In the genomic region with DNA sequence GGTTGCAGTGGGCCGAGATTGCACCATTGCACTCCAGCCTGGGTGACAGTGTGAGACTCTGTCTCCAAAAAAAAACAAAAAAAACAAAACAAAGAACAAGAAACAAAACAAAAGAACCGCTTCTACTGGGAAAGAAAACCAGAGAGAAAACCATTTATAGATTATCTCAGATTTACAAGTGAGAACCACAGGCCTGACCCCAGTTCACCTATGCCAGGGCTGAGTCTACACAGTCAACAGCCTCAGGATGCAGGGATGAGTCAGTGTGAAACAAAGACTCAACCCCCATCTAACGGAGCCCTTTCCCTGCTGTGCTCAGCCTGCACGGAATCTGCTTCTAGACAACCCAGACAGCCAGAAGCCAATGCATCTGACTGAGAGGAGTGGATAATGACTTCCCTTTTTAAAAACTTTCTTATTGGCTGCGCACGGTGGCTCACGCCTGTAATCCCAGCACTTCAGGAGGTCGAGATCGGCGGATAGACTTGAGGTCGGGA, we compare ENCODE assay signal across 8 cellular contexts. TPM values are rescaled to one million over a fixed set of nuclear protein-coding genes. Genes with fewer than 3 reads are reported as not detected.
A peak's percentile ranks its signal among the peaks of the same experiment; 100 is the strongest.
DNase-seq lines count a peak whose midpoint lies in the region; TF ChIP-seq lines count a peak whose summit lies in the region.

No MANE protein-coding gene starts in this region.

- H3K4me3 ChIP-seq in GM23248 = peak overlapping the region; percentile 61
- no peak overlapping the region for H3K4me3 ChIP-seq in MG63
- H3K4me3 ChIP-seq in ascending aorta = no peak overlapping the region

- no peaks in the 10 kb centered on the region for H3K27me3 ChIP-seq in GM23248 (replicated peaks; ENCODE audit: insufficient read depth)
- H3K27me3 ChIP-seq in MG63 = no peaks in the 10 kb centered on the region
- no peaks in the 10 kb centered on the region for H3K27me3 ChIP-seq in ascending aorta

- intact Hi-C loops in ascending aorta (cut with DNase I) = no loop called here

- H3F3A ChIP-seq in GM23248 (ENCODE audit: insufficient read depth) = peaks cover 24% of the 10 kb centered on the region

- TF ChIP-seq CTCF in ascending aorta (IDR thresholded peaks at IDR 0.05) = no peak

- 43 to 44% methylated on average over 11 of the region's 11 CpGs for WGBS in GM23248 (ENCODE audit: low coverage in 1 of 2, low lambda C conversion rate in 2 of 2, missing lambda C conversion rate in 2 of 2), 2 experiments

- no peaks in the 10 kb centered on the region for H4K20me1 ChIP-seq in GM23248 (ENCODE audit: insufficient read depth)

- H2AFZ ChIP-seq in GM23248 = no peak overlapping the region

- H3K36me3 ChIP-seq in GM23248 (ENCODE audit: low read depth) = no peaks in the 10 kb centered on the region
- no peaks in the 10 kb centered on the region for H3K36me3 ChIP-seq in MG63
- no peaks in the 10 kb centered on the region for H3K36me3 ChIP-seq in ascending aorta

- in situ Hi-C loops in GM23248 (cut with MboI) = no loop called here

- H3K4me2 ChIP-seq in GM23248 (ENCODE audit: unreplicated experiment) = peak overlapping the region; percentile 83

- H3K4me1 ChIP-seq in GM23248 (ENCODE audit: insufficient read depth) (peaks cover 39% of the 10 kb centered on the region), ascending aorta (no peaks in the 10 kb centered on the region)

- peak; percentile 92 for DNase-seq in GM03348 (ENCODE audit: low spot score)
- peak; percentile 98 for DNase-seq in GM23248
- DNase-seq in MG63 = peak; percentile 89
- peak; percentile 14 for DNase-seq in activated T-cell treated with anti-CD3 and anti-CD28 coated beads for 1 hour (ENCODE audit: low read depth)
- DNase-seq in iPS-NIHi7 (ENCODE audit: extremely low spot score) = peak; percentile 70
- peak; percentile 81 for DNase-seq in stromal cell of bone marrow (ENCODE audit: low read depth)
- no peak for DNase-seq in NCI-H128 (lab: John Stamatoyannopoulos, UW; ENCODE audit: unreplicated experiment)
- DNase-seq in ascending aorta (ENCODE audit: low spot score in 2 of 2) = no peak

- H3K79me2 ChIP-seq in GM23248 (ENCODE audit: insufficient read depth) = no peaks in the 10 kb centered on the region

- H3K9ac ChIP-seq in GM23248 = peak overlapping the region; percentile 87

- H3K9me2 ChIP-seq in GM23248 (ENCODE audit: insufficient read depth) = no peaks in the 10 kb centered on the region

- H3K9me3 ChIP-seq in GM23248 (ENCODE audit: low read depth) (no peaks in the 10 kb centered on the region), MG63 (no peaks in the 10 kb centered on the region), ascending aorta (no peaks in the 10 kb centered on the region)

- H3K27ac ChIP-seq in GM23248 (peak overlapping the region; percentile 100), ascending aorta (no peak overlapping the region)

RNA-seq across cellular contexts. Expression of a gene that starts 25.5 kb away (rescaled TPM):
- total RNA-seq in GM23248 (2014; rRNA removed; shearing (Covaris generic)) = 397 and 400 TPM in 2 replicates
- polyA plus RNA-seq in GM23248 (2016; fragmentation: Nextera tagmentation; extraction: Ambion mirVana) = 694 and 728 TPM in 2 replicates
- 598 and 683 TPM in 2 replicates for total RNA-seq in MG63 (2014; rRNA removed; shearing (Covaris generic); ENCODE audit: low replicate concordance)
- 172 TPM for total RNA-seq in ascending aorta

Comparison
In these comparisons a context has a peak if more than half of its experiments do, and no peak if none do; other contexts are left out.
1. DNase-seq: peak in GM03348 (single experiment), GM23248 (single experiment), MG63 (single experiment), activated T-cell treated with anti-CD3 and anti-CD28 coated beads for 1 hour (single experiment), iPS-NIHi7 (single experiment) and stromal cell of bone marrow (single experiment); none in NCI-H128 (single experiment) and ascending aorta (0 of 2).